15 cellular contexts compared by ENCODE assay signal in the genomic region with DNA sequence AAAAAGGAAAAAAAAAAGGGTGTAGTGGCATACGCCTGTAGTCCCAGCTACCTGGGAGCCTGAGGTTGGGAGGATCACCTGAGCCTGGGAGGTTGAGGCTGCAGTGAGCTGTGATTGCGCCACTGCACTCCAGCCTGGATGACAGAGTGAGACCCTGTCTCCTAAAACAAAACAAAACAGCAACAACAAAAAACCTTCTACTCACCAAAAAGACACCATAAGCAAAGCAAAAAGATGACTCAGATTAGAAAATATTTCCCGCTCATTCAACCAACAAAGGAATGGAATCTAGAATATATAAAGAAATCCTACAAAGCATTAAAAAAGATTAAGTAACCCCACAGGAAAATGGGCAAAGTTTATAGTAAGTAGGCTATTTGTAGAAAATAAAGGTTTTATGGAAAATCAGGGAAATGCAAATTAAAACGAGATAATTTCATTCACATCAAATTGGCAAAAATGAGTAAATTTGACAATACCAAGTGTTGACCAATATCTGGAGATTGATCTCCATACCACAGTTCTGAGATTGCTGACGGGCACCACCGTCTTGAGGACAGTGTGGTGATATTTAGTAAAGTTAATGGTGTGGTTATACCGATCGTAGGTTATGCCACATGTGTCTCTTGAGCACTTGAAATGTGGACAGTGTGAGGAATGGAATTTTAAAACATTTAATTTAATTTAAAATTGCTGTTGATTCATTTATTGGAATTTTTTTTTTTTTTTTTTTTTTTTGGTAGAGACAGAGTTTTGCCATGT. TPM values are rescaled to one million over a fixed set of nuclear protein-coding genes. Genes with fewer than 3 reads are reported as not detected.
DNase-seq lines count a peak whose midpoint lies in the region; ATAC-seq and TF ChIP-seq lines count a peak whose summit lies in the region.
"Had no signal": no experiment of that assay in that cellular context is flagged by ENCODE, and none has a peak within 500 bp of the region (broad histone marks: within the 10 kb centered on the region; RNA-seq: fewer than 3 reads in every experiment).

No MANE protein-coding gene starts in this region.

- no peak overlapping the region for H2AFZ ChIP-seq in osteoblast (ENCODE audit: low read length)

- H3K4me2 ChIP-seq in osteoblast (ENCODE audit: insufficient read depth, low read length), result peak overlapping the region; percentile 52

- H3K4me3 ChIP-seq in MG63 (no peak overlapping the region), astrocyte of the spinal cord (ENCODE audit: low read depth, low read length) (no peak overlapping the region), osteoblast (ENCODE audit: insufficient read depth, low read length) (no peak overlapping the region)

- ATAC-seq in HG02588 (IDR thresholded peaks at IDR 0.05; ENCODE audit: unreplicated experiment) (no peak), GM19351 (IDR thresholded peaks at IDR 0.05; ENCODE audit: unreplicated experiment) (no peak)

- in situ Hi-C loops in astrocyte of the spinal cord (cut with HindIII; ENCODE audit: low sequenced_read_pairs), result no loop called here

- H3K4me1 ChIP-seq in osteoblast (ENCODE audit: insufficient read depth, low read length), result peaks cover 19% of the 10 kb centered on the region

- no peak overlapping the region for H3K27ac ChIP-seq in osteoblast (ENCODE audit: low read depth, low read length)
- H3K27ac ChIP-seq: HL-60 had no signal

- peaks cover 2% of the 10 kb centered on the region for H3K79me2 ChIP-seq in osteoblast (ENCODE audit: insufficient read depth, low read length)

- H3K36me3 ChIP-seq in MG63 (no peaks in the 10 kb centered on the region), osteoblast (ENCODE audit: insufficient read depth, low read length) (no peaks in the 10 kb centered on the region)

- DNase-seq in EH (ENCODE audit: low read depth), result peak; percentile 79
- peak; percentile 23 for DNase-seq in MG63
- DNase-seq in astrocyte of the spinal cord (ENCODE audit: low read depth, low spot score), result peak; percentile 68
- DNase-seq in osteoblast (ENCODE audit: insufficient read length, low spot score, missing footprints), result peak; percentile 91
- no peak for DNase-seq in NCI-H1105 (lab: John Stamatoyannopoulos, UW)
- DNase-seq: activated CD4-positive, alpha-beta T cell treated with anti-CD3 and anti-CD28 coated beads for 1 hour; DMS79 treated with DMSO at 0.1 percent for 48 hours; effector CD8-positive, alpha-beta T cell; mammary epithelial cell; NCI-H1092 treated with DMSO at 0.1 percent for 48 hours; NCI-H526; SIG-M5 had no signal

- H3K27me3 ChIP-seq in MG63 (no peaks in the 10 kb centered on the region), osteoblast (ENCODE audit: insufficient read depth, low read length) (no peaks in the 10 kb centered on the region)

- TF ChIP-seq CTCF in astrocyte of the spinal cord (IDR thresholded peaks at IDR 0.05; ENCODE audit: low read depth, low read length), result no peak
- no peak for TF ChIP-seq CTCF in osteoblast (IDR thresholded peaks at IDR 0.05; ENCODE audit: extremely low read depth, low read depth, low read length)

- no peaks in the 10 kb centered on the region for H4K20me1 ChIP-seq in osteoblast (ENCODE audit: insufficient read depth, low read length)

- H3K9me3 ChIP-seq in MG63 (no peaks in the 10 kb centered on the region), osteoblast (ENCODE audit: low read depth, low read length) (no peaks in the 10 kb centered on the region)

RNA-seq across cellular contexts. Expression of gene PIK3CD, which starts 54.0 kb away (rescaled TPM):
- 0.47 and 2.9 TPM in 2 replicates for total RNA-seq in MG63 (2014; rRNA removed; shearing (Covaris generic); ENCODE audit: low replicate concordance)
- total RNA-seq in osteoblast, result 12.7 and 14.1 TPM in 2 replicates
